ENCODE assay signal across 4 cellular contexts in genomic region chr4:3364634-3365314, GRCh38.
TF ChIP-seq lines count a peak whose summit lies in the region.

No MANE protein-coding gene starts in this region.

TF ChIP-seq in SK-N-SH, 30 proteins besides CTCF, POLR2A, EP300 and RAD21 (continued from another document):
- no peak for TF ChIP-seq TAF1 (IDR thresholded peaks at IDR 0.05; ENCODE audit: borderline replicate concordance, low read depth, low read length)
- no peak for TF ChIP-seq POLR2AphosphoS5 (IDR thresholded peaks at IDR 0.05; ENCODE audit: low read depth, low read length)
- TF ChIP-seq EZH2phosphoT487 (IDR thresholded peaks at IDR 0.05; ENCODE audit: borderline replicate concordance, low read depth): no peak
- no peak for TF ChIP-seq CHD2 (IDR thresholded peaks at IDR 0.05; ENCODE audit: low read length, partially characterized antibody)

TF ChIP-seq in SK-N-SH treated with all-trans-retinoic acid at 6 μM for 48 hours, 23 proteins besides CTCF, POLR2A, EP300 and RAD21 (continued from another document and continues in another):
- no peak for TF ChIP-seq TCF4 (CRISPR knock-in tag; IDR thresholded peaks at IDR 0.05; ENCODE audit: borderline replicate concordance)
- no peak for TF ChIP-seq ZNF70 (CRISPR knock-in tag; IDR thresholded peaks at IDR 0.05)
- TF ChIP-seq OSR1 (CRISPR knock-in tag; IDR thresholded peaks at IDR 0.05): no peak
- no peak for TF ChIP-seq ISL1 (CRISPR knock-in tag; IDR thresholded peaks at IDR 0.05)
- no peak for TF ChIP-seq CREB5 (CRISPR knock-in tag; IDR thresholded peaks at IDR 0.05; ENCODE audit: low read depth)
- no peak for TF ChIP-seq PATZ1 (CRISPR knock-in tag; IDR thresholded peaks at IDR 0.05; ENCODE audit: borderline replicate concordance)
- no peak for TF ChIP-seq TSHZ2 (CRISPR knock-in tag; IDR thresholded peaks at IDR 0.05)

TF ChIP-seq in HepG2, 621 proteins besides CTCF, POLR2A, EP300 and RAD21 (continued from another document):
- no peak for TF ChIP-seq ZNF142 (CRISPR knock-in tag; IDR thresholded peaks at IDR 0.05)
TF ChIP-seq in HepG2: peak in this region for 1.

TF ChIP-seq in WTC11, 78 proteins besides CTCF, POLR2A, EP300 and RAD21 (continued from another document):
- TF ChIP-seq ZNF317 (CRISPR knock-in tag; IDR thresholded peaks at IDR 0.05; ENCODE audit: borderline replicate concordance, low read depth) (no peak), NFYB (CRISPR knock-in tag; conservative IDR thresholded peaks at IDR 0.05; ENCODE audit: low read depth) (no peak), GTF2I (CRISPR knock-in tag; conservative IDR thresholded peaks at IDR 0.05) (no peak), SMAD4 (CRISPR knock-in tag; IDR thresholded peaks at IDR 0.05) (no peak), CDX4 (CRISPR knock-in tag; IDR thresholded peaks at IDR 0.05; ENCODE audit: borderline replicate concordance) (no peak)
